ENCODE assay signal across 1 cellular context in the genomic region with DNA sequence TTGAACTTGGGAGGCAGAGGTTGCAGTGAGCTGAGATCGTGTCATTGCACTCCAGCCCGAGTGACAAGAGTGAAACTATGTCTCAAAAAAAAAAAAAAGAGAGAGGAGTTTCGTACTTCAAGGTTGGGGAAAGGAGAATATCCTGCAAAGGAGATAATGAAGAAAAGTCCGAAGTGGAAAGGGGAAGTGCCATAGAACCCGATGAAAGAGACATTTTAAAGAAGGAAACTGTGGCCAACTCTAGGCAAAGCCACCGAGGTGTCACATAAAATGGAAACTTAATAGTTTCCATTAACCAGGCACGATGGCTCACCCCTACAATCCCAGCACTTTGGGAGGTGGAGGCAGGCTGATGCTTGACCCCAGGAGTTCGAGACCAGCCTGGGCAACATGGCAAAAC.
TF ChIP-seq lines count a peak whose summit lies in the region.

No MANE protein-coding gene starts in this region.

TF ChIP-seq in K562, 482 proteins besides CTCF, POLR2A, EP300 and RAD21:
- TF ChIP-seq, protein P1, sequence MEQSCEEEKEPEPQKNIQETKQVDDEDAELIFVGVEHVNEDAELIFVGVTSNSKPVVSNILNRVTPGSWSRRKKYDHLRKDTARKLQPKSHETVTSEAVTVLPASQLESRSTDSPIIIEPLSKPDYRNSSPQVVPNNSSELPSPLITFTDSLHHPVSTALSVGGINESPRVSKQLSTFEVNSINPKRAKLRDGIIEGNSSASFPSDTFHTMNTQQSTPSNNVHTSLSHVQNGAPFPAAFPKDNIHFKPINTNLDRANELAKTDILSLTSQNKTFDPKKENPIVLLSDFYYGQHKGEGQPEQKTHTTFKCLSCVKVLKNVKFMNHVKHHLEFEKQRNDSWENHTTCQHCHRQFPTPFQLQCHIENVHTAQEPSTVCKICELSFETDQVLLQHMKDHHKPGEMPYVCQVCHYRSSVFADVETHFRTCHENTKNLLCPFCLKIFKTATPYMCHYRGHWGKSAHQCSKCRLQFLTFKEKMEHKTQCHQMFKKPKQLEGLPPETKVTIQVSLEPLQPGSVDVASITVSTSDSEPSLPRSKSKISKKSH (CRISPR knock-in tag; IDR thresholded peaks at IDR 0.05) = no peak
- TF ChIP-seq TARDBP (IDR thresholded peaks at IDR 0.05) (no peak), SPI1 (IDR thresholded peaks at IDR 0.05; ENCODE audit: borderline replicate concordance, low read depth, low read length) (peak; percentile 94), ZNF384 (IDR thresholded peaks at IDR 0.05; ENCODE audit: low read depth, low read length) (0 out of 2 replicates have a peak, but pooled peaks have one; percentile 17)
